Comparison of ENCODE assay signal across 12 cellular contexts in genomic region chr7:23907012-23907411, GRCh38.
"Had no signal": no experiment of that assay in that cellular context is flagged by ENCODE, and none has a peak within 500 bp of the region (broad histone marks: within the 10 kb centered on the region; RNA-seq: fewer than 3 reads in every experiment).

No MANE protein-coding gene starts in this region.

- H3K9me3 ChIP-seq: mucosa of descending colon had no signal

- DNase-seq: activated CD4-positive, alpha-beta T cell treated with anti-CD3 and anti-CD28 coated beads for 4 hours; activated naive CD4-positive, alpha-beta T cell; caudate nucleus; effector CD4-positive, alpha-beta T cell; mucosa of descending colon; naive thymus-derived CD8-positive, alpha-beta T cell; stimulated activated CD4-positive, alpha-beta T cell treated with anti-CD3 and anti-CD28 coated beads, Interleukin-2, amount 100 ng/mL, for 24 hours; stimulated activated naive CD4-positive, alpha-beta T cell; T-helper 1 cell; WERI-Rb-1 had no signal

- ATAC-seq: mucosa of descending colon; naive thymus-derived CD8-positive, alpha-beta T cell; sciatic nerve had no signal

- H3K36me3 ChIP-seq: WERI-Rb-1 had no signal

- H3K4me3 ChIP-seq: coronary artery, mucosa of descending colon had no signal

- H3K27ac ChIP-seq: coronary artery, WERI-Rb-1 had no signal
